Comparison of ENCODE assay signal across 8 cellular contexts in genomic region chr14:36320210-36321003, GRCh38. TPM values are rescaled to one million over a fixed set of nuclear protein-coding genes. Genes with fewer than 3 reads are reported as not detected.
A peak's percentile ranks its signal among the peaks of the same experiment; 100 is the strongest.
DNase-seq lines count a peak whose midpoint lies in the region; ATAC-seq, FAIRE-seq and TF ChIP-seq lines count a peak whose summit lies in the region.

Gene MBIP, minus strand, starts transcription at chr14:36320637. Its CDS starts 49 bp downstream, at chr14:36320588.

- H3K9me2 ChIP-seq in hepatocyte (replicated peaks; ENCODE audit: insufficient read depth), result no peaks in the 10 kb centered on the region

- no peaks in the 10 kb centered on the region for H3K36me3 Mint-ChIP-seq in astrocyte (ENCODE audit: low read depth, unreplicated experiment)

- peak; percentile 98 for ATAC-seq in GM18499 (IDR thresholded peaks at IDR 0.05; ENCODE audit: insufficient read depth, unreplicated experiment)
- peak; percentile 98 for ATAC-seq in HG02973 (IDR thresholded peaks at IDR 0.05; ENCODE audit: unreplicated experiment)

- H3K4me1 Mint-ChIP-seq in astrocyte (ENCODE audit: low read depth, unreplicated experiment), result peaks cover 8% of the 10 kb centered on the region

- TF ChIP-seq CTCF in astrocyte (IDR thresholded peaks at IDR 0.05; ENCODE audit: insufficient read depth, low read depth, low read length) (no peak), hepatocyte (IDR thresholded peaks at IDR 0.05; ENCODE audit: poor library complexity) (no peak)

- H3K79me2 ChIP-seq in astrocyte (ENCODE audit: insufficient read depth, low read length) (peaks cover 50% of the 10 kb centered on the region), hepatocyte (peaks cover 45% of the 10 kb centered on the region)

- peak; percentile 74 for FAIRE-seq in astrocyte (lab: Jason Lieb, UNC)

- peak within 1 kb of the TSS; percentile 95 for H3K9ac ChIP-seq in astrocyte (ENCODE audit: low read length)

- H3K27me3 ChIP-seq in astrocyte (ENCODE audit: insufficient read depth, low read length), result peaks cover 9% of the 10 kb centered on the region
- no peaks in the 10 kb centered on the region for H3K27me3 ChIP-seq in hepatocyte

- H3K4me2 ChIP-seq in astrocyte (ENCODE audit: low read length) (peak within 1 kb of the TSS; percentile 85), hepatocyte (peak within 1 kb of the TSS; percentile 71)

- no peaks in the 10 kb centered on the region for H3K36me3 ChIP-seq in astrocyte (ENCODE audit: insufficient read depth, low read length)
- H3K36me3 ChIP-seq in hepatocyte (replicated peaks; ENCODE audit: insufficient read depth, low read depth), result no peaks in the 10 kb centered on the region

- H4K20me1 ChIP-seq in astrocyte (ENCODE audit: insufficient read depth, low read length) (peaks cover 20% of the 10 kb centered on the region), hepatocyte (ENCODE audit: insufficient read depth, poor library complexity, severe bottlenecking) (peaks cover 30% of the 10 kb centered on the region)

- no peaks in the 10 kb centered on the region for H3K27me3 Mint-ChIP-seq in astrocyte (ENCODE audit: low read depth, unreplicated experiment)

- peak within 1 kb of the TSS; percentile 94 for H3K27ac Mint-ChIP-seq in astrocyte (ENCODE audit: unreplicated experiment)

- H3K4me3 ChIP-seq in astrocyte (ENCODE audit: insufficient read depth, low read depth, low read length) (peak within 1 kb of the TSS; percentile 94), hepatocyte (peak within 1 kb of the TSS; percentile 79)

- DNase-seq in NCI-H2029 (lab: John Stamatoyannopoulos, UW), result peak; percentile 100
- DNase-seq in T-helper 22 cell (ENCODE audit: low read depth), result peak; percentile 83
- peak; percentile 93 for DNase-seq in astrocyte (ENCODE audit: low read depth)
- DNase-seq in hepatocyte (ENCODE audit: low spot score), result peak; percentile 97
- peak; percentile 94 for DNase-seq in renal cortical epithelial cell (ENCODE audit: low read depth)
- no peak for DNase-seq in cortex of kidney (lab: John Stamatoyannopoulos, UW)

- WGBS in hepatocyte (ENCODE audit: low lambda C conversion rate, missing lambda C conversion rate), result 4% methylated on average over 34 of the region's 34 CpGs

- H3K4me1 ChIP-seq in astrocyte (ENCODE audit: insufficient read depth, low read length), result peaks cover 10% of the 10 kb centered on the region
- peaks cover 11% of the 10 kb centered on the region for H3K4me1 ChIP-seq in hepatocyte (ENCODE audit: insufficient read depth)

- no peaks in the 10 kb centered on the region for H3K9me3 ChIP-seq in astrocyte (ENCODE audit: insufficient read depth, low read depth, low read length)
- H3K9me3 ChIP-seq in hepatocyte (ENCODE audit: low read depth), result no peaks in the 10 kb centered on the region

- no peaks in the 10 kb centered on the region for H3K9me3 Mint-ChIP-seq in astrocyte (ENCODE audit: unreplicated experiment)

- peak within 1 kb of the TSS; percentile 91 for H3K4me3 Mint-ChIP-seq in astrocyte (ENCODE audit: unreplicated experiment)

- peak within 1 kb of the TSS; percentile 76 for H2AFZ ChIP-seq in astrocyte (ENCODE audit: low read depth, low read length)
- H2AFZ ChIP-seq in hepatocyte, result peak within 1 kb of the TSS; percentile 79

- H3K27ac ChIP-seq in astrocyte (ENCODE audit: low read depth, low read length) (peak within 1 kb of the TSS; percentile 89), hepatocyte (peak within 1 kb of the TSS; percentile 94)

RNA-seq across cellular contexts. Expression of gene MBIP, which starts in this region (rescaled TPM):
- total RNA-seq in astrocyte, result 19.6 and 22.3 TPM in 2 replicates
- 27.8 and 30.1 TPM in 2 replicates for total RNA-seq in hepatocyte
- 28.4 and 33.0 TPM in 2 replicates for polyA plus RNA-seq in hepatocyte
- total RNA-seq in renal cortical epithelial cell, result 11.5 and 24.2 TPM in 2 replicates
